In the genomic region with DNA sequence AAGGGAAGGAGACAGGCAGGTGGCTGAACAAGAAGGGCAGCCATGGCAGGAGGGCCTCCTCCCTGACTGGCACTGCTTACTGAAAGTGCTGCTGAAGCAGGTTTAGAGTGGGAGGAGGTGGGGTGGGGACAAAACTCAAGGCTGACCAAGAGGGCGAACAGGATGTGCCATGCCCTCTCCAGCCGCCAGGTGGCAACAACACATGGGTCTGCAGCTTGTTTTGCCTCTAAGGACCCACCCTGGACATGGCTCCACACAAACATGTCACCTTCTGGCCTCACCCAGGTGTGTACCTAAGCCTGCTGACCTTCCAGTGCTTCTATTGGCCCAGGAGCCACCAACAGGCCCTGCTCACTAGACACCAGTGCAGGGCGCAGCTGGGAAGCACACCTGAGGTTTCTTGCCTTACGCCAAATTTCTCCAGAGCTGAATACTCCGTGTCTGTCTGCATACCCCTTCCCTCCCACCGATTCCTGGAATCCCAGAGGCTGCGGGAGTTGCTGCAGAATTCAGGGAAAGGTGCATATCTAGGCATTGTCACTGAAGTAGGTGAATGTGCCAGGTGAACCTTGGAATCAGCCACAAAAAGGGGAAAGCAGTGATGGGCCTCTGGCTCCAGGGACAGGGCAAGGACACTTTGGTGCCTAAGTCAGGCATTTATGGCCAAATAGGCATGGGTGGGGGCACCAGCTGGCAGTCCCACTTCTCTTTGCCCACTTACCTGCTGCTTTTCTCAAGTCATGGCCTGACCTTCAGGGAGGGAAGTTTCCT, we compare ENCODE assay signal across 8 cellular contexts. TPM values are rescaled to one million over a fixed set of nuclear protein-coding genes. Genes with fewer than 3 reads are reported as not detected.
DNase-seq lines count a peak whose midpoint lies in the region; ATAC-seq, FAIRE-seq and TF ChIP-seq lines count a peak whose summit lies in the region.

No MANE protein-coding gene starts in this region.

- peak overlapping the region in 1 of 2 experiments; percentile 57 for H2BK12ac ChIP-seq in mesenchymal stem cell (ENCODE audit: low read length in 2 of 2)

- peak overlapping the region; percentile 52 for H2BK15ac ChIP-seq in mesenchymal stem cell (ENCODE audit: low read depth, poor library complexity, severe bottlenecking)

- TF ChIP-seq CTCF in A549 (IDR thresholded peaks at IDR 0.05) = peak; percentile 69

- peak; percentile 56 to 67 for TF ChIP-seq RAD21 in A549 (conservative IDR thresholded peaks at IDR 0.05 in 1 of 2, IDR thresholded peaks at IDR 0.05 in 1 of 2)

- H3K18ac ChIP-seq in mesenchymal stem cell (ENCODE audit: low read depth in 1 of 2, low read length in 2 of 2) = peak overlapping the region in 1 of 2 experiments; percentile 82

- DNase-seq in A549 (ENCODE audit: low read depth in 1 of 2, low spot score in 1 of 2) (peak; percentile 64 to 76), GM18507 (ENCODE audit: extremely low spot score, insufficient read length, low read depth) (peak; percentile 66), NCI-H748 treated with DMSO at 0.1 percent for 48 hours (lab: John Stamatoyannopoulos, UW) (peak; percentile 38), mesenchymal stem cell (peak; percentile 73)
- peak; percentile 87 for DNase-seq in activated CD8-positive, alpha-beta memory T cell treated with anti-CD3 and anti-CD28 coated beads for 24 hours
- peak; percentile 26 to 40 for DNase-seq in stimulated activated CD8-positive, alpha-beta memory T cell treated with anti-CD3 and anti-CD28 coated beads, Interleukin-2, amount 100 ng/mL, for 1 hour (ENCODE audit: low read depth in 2 of 2)

- no peak overlapping the region for H3K4me3 ChIP-seq in A549
- no peak overlapping the region for H3K4me3 ChIP-seq in endocrine pancreas (ENCODE audit: control insufficient read depth, insufficient read depth, low read length)
- no peak overlapping the region for H3K4me3 ChIP-seq in mesenchymal stem cell (ENCODE audit: insufficient read depth in 1 of 2, low read depth in 1 of 2, low read length in 2 of 2)

- FAIRE-seq in A549 (lab: Jason Lieb, UNC) = no peak
- peak; percentile 75 for FAIRE-seq in GM18507 (lab: Jason Lieb, UNC)

- no peaks in the 10 kb centered on the region for H3K9me3 ChIP-seq in A549
- H3K9me3 ChIP-seq in endocrine pancreas (ENCODE audit: control insufficient read depth, low read length) = no peaks in the 10 kb centered on the region
- no peaks in the 10 kb centered on the region for H3K9me3 ChIP-seq in mesenchymal stem cell (ENCODE audit: control insufficient read depth, low read length)

- no peak overlapping the region for H2BK5ac ChIP-seq in mesenchymal stem cell (ENCODE audit: low read depth, low read length, poor library complexity, severe bottlenecking)

- H3K4me2 ChIP-seq in A549 (peak overlapping the region; percentile 83), mesenchymal stem cell (ENCODE audit: low read length, poor library complexity, severe bottlenecking) (no peak overlapping the region)

- POLR2A ChIA-PET in A549 (lab: Yijun Ruan, JAX) = no interaction called here

- H3K79me1 ChIP-seq in mesenchymal stem cell (replicated peaks; ENCODE audit: low read length, poor library complexity, severe bottlenecking) = peaks cover 24% of the 10 kb centered on the region

- WGBS in A549 (ENCODE audit: missing lambda C conversion rate) = 82% methylated on average over 5 of the region's 7 CpGs
- WGBS in mesenchymal stem cell = 76% methylated on average over 7 of the region's 7 CpGs

- ATAC-seq in A549 (peak; percentile 16 to 60; a peak in 3 of 6 replicates), HG03342 (IDR thresholded peaks at IDR 0.05; ENCODE audit: unreplicated experiment) (peak; percentile 82)

- no peak overlapping the region for H2BK120ac ChIP-seq in mesenchymal stem cell (ENCODE audit: low read depth, low read length)

- H2AK5ac ChIP-seq in mesenchymal stem cell (ENCODE audit: low read length, severe bottlenecking) = peak overlapping the region; percentile 69

- H3K27ac ChIP-seq in A549 (peak overlapping the region; percentile 95 to 99), mesenchymal stem cell (ENCODE audit: low read length, poor library complexity, severe bottlenecking) (no peak overlapping the region)

- H3K9ac ChIP-seq in endocrine pancreas (ENCODE audit: control insufficient read depth, insufficient read depth, low read length) = peak overlapping the region; percentile 31
- H3K9ac ChIP-seq in mesenchymal stem cell (ENCODE audit: low read length) = no peak overlapping the region

- peak overlapping the region; percentile 91 for H2AFZ ChIP-seq in mesenchymal stem cell (ENCODE audit: low read depth, low read length)

- CTCF ChIA-PET in A549 (lab: Yijun Ruan, JAX) = interaction anchor here (0.6 to 5.7 kb wide), 24 partner anchors 9 to 823 kb away, joined by 3 to 107 read pairs (median 4); a partner anchor contains a TSS

- H3K27me3 ChIP-seq in endocrine pancreas (ENCODE audit: control insufficient read depth, insufficient read depth, low read length) (no peaks in the 10 kb centered on the region), mesenchymal stem cell (ENCODE audit: control insufficient read depth in 1 of 2, insufficient read depth in 1 of 2, low read length in 2 of 2) (no peaks in the 10 kb centered on the region)

- TF ChIP-seq EP300 in A549 (IDR thresholded peaks at IDR 0.05) = no peak

- peak overlapping the region; percentile 74 for H4K8ac ChIP-seq in mesenchymal stem cell (ENCODE audit: low read length)

- H4K91ac ChIP-seq in mesenchymal stem cell (ENCODE audit: low read length) = peak overlapping the region; percentile 90

- H3K14ac ChIP-seq in mesenchymal stem cell (ENCODE audit: low read length in 2 of 2) = peak overlapping the region in 1 of 2 experiments; percentile 74

- no peak overlapping the region for H3K23ac ChIP-seq in mesenchymal stem cell (ENCODE audit: low read length in 2 of 2)

- peak overlapping the region in 1 of 2 experiments; percentile 0 for H3K4ac ChIP-seq in mesenchymal stem cell (ENCODE audit: low read depth in 1 of 2, low read length in 2 of 2)

- no peak for TF ChIP-seq POLR2A in A549 (IDR thresholded peaks at IDR 0.05; ENCODE audit: low read length)

- H3K36me3 ChIP-seq in endocrine pancreas (ENCODE audit: control insufficient read depth, insufficient read depth, low read length) (no peaks in the 10 kb centered on the region), mesenchymal stem cell (ENCODE audit: control insufficient read depth in 1 of 2, insufficient read depth in 2 of 2, low read depth in 1 of 2, low read length in 2 of 2) (peaks cover 12 to 22% of the 10 kb centered on the region in 2 experiments)

- H3K4me1 ChIP-seq in A549 (peaks cover 57% of the 10 kb centered on the region), endocrine pancreas (ENCODE audit: control insufficient read depth, insufficient read depth, low read length) (peaks cover 6% of the 10 kb centered on the region), mesenchymal stem cell (ENCODE audit: control insufficient read depth, insufficient read depth, low read depth, low read length) (peaks cover 46% of the 10 kb centered on the region)

TF ChIP-seq in A549, 52 proteins besides CTCF, POLR2A, EP300 and RAD21 (continues in another document):
- TF ChIP-seq CHD2 (IDR thresholded peaks at IDR 0.05; ENCODE audit: low read length, partially characterized antibody) (no peak), RARB (CRISPR knock-in tag; IDR thresholded peaks at IDR 0.05) (no peak)
- TF ChIP-seq, protein P1, sequence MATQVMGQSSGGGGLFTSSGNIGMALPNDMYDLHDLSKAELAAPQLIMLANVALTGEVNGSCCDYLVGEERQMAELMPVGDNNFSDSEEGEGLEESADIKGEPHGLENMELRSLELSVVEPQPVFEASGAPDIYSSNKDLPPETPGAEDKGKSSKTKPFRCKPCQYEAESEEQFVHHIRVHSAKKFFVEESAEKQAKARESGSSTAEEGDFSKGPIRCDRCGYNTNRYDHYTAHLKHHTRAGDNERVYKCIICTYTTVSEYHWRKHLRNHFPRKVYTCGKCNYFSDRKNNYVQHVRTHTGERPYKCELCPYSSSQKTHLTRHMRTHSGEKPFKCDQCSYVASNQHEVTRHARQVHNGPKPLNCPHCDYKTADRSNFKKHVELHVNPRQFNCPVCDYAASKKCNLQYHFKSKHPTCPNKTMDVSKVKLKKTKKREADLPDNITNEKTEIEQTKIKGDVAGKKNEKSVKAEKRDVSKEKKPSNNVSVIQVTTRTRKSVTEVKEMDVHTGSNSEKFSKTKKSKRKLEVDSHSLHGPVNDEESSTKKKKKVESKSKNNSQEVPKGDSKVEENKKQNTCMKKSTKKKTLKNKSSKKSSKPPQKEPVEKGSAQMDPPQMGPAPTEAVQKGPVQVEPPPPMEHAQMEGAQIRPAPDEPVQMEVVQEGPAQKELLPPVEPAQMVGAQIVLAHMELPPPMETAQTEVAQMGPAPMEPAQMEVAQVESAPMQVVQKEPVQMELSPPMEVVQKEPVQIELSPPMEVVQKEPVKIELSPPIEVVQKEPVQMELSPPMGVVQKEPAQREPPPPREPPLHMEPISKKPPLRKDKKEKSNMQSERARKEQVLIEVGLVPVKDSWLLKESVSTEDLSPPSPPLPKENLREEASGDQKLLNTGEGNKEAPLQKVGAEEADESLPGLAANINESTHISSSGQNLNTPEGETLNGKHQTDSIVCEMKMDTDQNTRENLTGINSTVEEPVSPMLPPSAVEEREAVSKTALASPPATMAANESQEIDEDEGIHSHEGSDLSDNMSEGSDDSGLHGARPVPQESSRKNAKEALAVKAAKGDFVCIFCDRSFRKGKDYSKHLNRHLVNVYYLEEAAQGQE (IDR thresholded peaks at IDR 0.05) = no peak

RNA-seq across cellular contexts. Expression of a gene that starts 5.3 kb away (rescaled TPM):
- polyA plus RNA-seq in A549 (2011; rRNA removed) (13.7 and 15.3 TPM in 2 replicates), A549 (2017; fragmentation: RNase III; extraction: RNeasy Plus Mini Kit Qiagen cat#74134 plus additional on column Dnase treatment) (20.0 to 23.2 TPM (median 21.5 TPM) in 3 replicates)
- 19.3 and 19.8 TPM in 2 replicates for polyA plus RNA-seq in A549 (2012; cell fraction: cytosol; rRNA removed)
- polyA plus RNA-seq in A549 (2012; cell fraction: nucleus; rRNA removed) = 83.6 and 88.8 TPM in 2 replicates
- polyA minus RNA-seq in A549 (2011; rRNA and poly(A)+ RNA removed) = 9.2 and 11.5 TPM in 2 replicates
- polyA plus RNA-seq in mesenchymal stem cell (2013, experiment 1 of 2) = 7.4 TPM
- polyA plus RNA-seq in mesenchymal stem cell (2013, experiment 2 of 2) = 7.5 TPM

RNA-seq across cellular contexts. Expression of a gene that starts 28.3 kb away (rescaled TPM):
- polyA plus RNA-seq in A549 (2011; rRNA removed) (2.5 and 4.9 TPM in 2 replicates), A549 (2017; fragmentation: RNase III; extraction: RNeasy Plus Mini Kit Qiagen cat#74134 plus additional on column Dnase treatment) (5.6 to 5.9 TPM (median 5.6 TPM) in 3 replicates)
- 4.5 and 5.7 TPM in 2 replicates for polyA plus RNA-seq in A549 (2012; cell fraction: cytosol; rRNA removed)
- 15.7 and 19.5 TPM in 2 replicates for polyA plus RNA-seq in A549 (2012; cell fraction: nucleus; rRNA removed)
- polyA minus RNA-seq in A549 (2011; rRNA and poly(A)+ RNA removed) = 14.1 and 15.4 TPM in 2 replicates
- polyA plus RNA-seq in mesenchymal stem cell (2013, experiment 1 of 2) = 1.0 TPM
- 0.93 TPM for polyA plus RNA-seq in mesenchymal stem cell (2013, experiment 2 of 2)

RNA-seq across cellular contexts. Expression of a gene that starts 29.2 kb away (rescaled TPM):
- polyA plus RNA-seq in A549 (2011; rRNA removed) (not detected in 2 replicates), A549 (2017; fragmentation: RNase III; extraction: RNeasy Plus Mini Kit Qiagen cat#74134 plus additional on column Dnase treatment) (not detected in 3 replicates)
- 0.06 TPM in 1 of 2 replicates, not detected in the other for polyA plus RNA-seq in A549 (2012; cell fraction: cytosol; rRNA removed)
- polyA plus RNA-seq in A549 (2012; cell fraction: nucleus; rRNA removed) = 0.04 TPM in 1 of 2 replicates, not detected in the other
- not detected in 2 replicates for polyA minus RNA-seq in A549 (2011; rRNA and poly(A)+ RNA removed)
- 0.14 TPM for polyA plus RNA-seq in mesenchymal stem cell (2013, experiment 1 of 2)
- not detected for polyA plus RNA-seq in mesenchymal stem cell (2013, experiment 2 of 2)

Comparison
In these comparisons a context has a peak if more than half of its experiments do, and no peak if none do; other contexts are left out.
1. DNase-seq: peak in every context shown above with its lines; median percentile 87 in activated CD8-positive, alpha-beta memory T cell treated with anti-CD3 and anti-CD28 coated beads for 24 hours; 73 in mesenchymal stem cell; 70 in A549; 66 in GM18507; 38 in NCI-H748 treated with DMSO at 0.1 percent for 48 hours; 33 in stimulated activated CD8-positive, alpha-beta memory T cell treated with anti-CD3 and anti-CD28 coated beads, Interleukin-2, amount 100 ng/mL, for 1 hour.